4 cellular contexts compared by ENCODE assay signal in genomic region chr11:18891712-18892111, GRCh38. TPM values are rescaled to one million over a fixed set of nuclear protein-coding genes. Genes with fewer than 3 reads are reported as not detected.
"Had no signal": no experiment of that assay in that cellular context is flagged by ENCODE, and none has a peak within 500 bp of the region (broad histone marks: within the 10 kb centered on the region; RNA-seq: fewer than 3 reads in every experiment).

No MANE protein-coding gene starts in this region.

RNA-seq across cellular contexts. Expression of gene MRGPRX1, which starts 47.5 kb away (rescaled TPM):
- total RNA-seq: LHCN-M2, M059J, MCF 10A, NCI-H460 had no signal
